ENCODE assay signal across 1 cellular context in genomic region chr11:62127426-62127825, GRCh38.
TF ChIP-seq lines count a peak whose summit lies in the region.

No MANE protein-coding gene starts in this region.

TF ChIP-seq in WTC11, 78 proteins besides CTCF, POLR2A, EP300 and RAD21 (continued from another document):
- TF ChIP-seq ZNF425 (CRISPR knock-in tag; conservative IDR thresholded peaks at IDR 0.05) (no peak), RELA (CRISPR knock-in tag; IDR thresholded peaks at IDR 0.05; ENCODE audit: borderline replicate concordance) (no peak)
